Comparison of ENCODE assay signal across 1 cellular context in the genomic region with DNA sequence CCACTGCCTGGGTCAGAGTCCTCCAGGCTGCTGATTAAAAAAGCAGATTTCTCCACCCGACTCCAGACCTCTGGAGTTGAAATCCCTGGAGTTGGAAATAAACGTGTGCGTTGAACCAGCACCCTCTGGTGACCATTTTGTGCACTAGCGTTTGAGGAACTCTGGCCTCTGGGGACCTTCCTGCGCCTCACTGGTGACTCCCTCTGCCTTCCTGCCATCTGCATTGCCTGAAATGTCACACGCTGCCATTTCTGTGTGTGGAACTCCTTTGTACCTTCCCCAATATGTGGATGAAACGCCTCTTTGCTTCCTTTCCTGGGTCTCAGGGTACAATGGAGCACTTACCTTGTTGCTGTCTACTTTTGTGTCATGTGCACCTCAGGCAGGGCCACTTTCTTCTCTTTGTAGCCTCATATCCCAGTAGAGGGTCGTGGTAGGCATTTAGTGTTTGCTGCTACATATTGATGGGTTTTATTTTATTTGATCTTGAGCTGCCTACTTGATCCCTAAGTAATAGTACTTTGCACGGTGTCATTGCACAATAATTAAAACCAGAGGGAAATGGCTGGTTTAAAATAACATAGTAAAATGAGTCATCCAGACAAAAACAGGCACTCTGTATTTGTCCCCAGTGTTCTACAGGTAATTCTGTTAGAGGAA.
TF ChIP-seq lines count a peak whose summit lies in the region.

No MANE protein-coding gene starts in this region.

TF ChIP-seq in neural cell, 6 proteins besides CTCF, POLR2A, EP300 and RAD21 (continued from another document):
- TF ChIP-seq, protein P1, sequence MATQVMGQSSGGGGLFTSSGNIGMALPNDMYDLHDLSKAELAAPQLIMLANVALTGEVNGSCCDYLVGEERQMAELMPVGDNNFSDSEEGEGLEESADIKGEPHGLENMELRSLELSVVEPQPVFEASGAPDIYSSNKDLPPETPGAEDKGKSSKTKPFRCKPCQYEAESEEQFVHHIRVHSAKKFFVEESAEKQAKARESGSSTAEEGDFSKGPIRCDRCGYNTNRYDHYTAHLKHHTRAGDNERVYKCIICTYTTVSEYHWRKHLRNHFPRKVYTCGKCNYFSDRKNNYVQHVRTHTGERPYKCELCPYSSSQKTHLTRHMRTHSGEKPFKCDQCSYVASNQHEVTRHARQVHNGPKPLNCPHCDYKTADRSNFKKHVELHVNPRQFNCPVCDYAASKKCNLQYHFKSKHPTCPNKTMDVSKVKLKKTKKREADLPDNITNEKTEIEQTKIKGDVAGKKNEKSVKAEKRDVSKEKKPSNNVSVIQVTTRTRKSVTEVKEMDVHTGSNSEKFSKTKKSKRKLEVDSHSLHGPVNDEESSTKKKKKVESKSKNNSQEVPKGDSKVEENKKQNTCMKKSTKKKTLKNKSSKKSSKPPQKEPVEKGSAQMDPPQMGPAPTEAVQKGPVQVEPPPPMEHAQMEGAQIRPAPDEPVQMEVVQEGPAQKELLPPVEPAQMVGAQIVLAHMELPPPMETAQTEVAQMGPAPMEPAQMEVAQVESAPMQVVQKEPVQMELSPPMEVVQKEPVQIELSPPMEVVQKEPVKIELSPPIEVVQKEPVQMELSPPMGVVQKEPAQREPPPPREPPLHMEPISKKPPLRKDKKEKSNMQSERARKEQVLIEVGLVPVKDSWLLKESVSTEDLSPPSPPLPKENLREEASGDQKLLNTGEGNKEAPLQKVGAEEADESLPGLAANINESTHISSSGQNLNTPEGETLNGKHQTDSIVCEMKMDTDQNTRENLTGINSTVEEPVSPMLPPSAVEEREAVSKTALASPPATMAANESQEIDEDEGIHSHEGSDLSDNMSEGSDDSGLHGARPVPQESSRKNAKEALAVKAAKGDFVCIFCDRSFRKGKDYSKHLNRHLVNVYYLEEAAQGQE (IDR thresholded peaks at IDR 0.05; ENCODE audit: borderline replicate concordance), result no peak
